ENCODE assay signal across 15 cellular contexts in genomic region chr1:244077473-244078220, GRCh38. TPM values are rescaled to one million over a fixed set of nuclear protein-coding genes. Genes with fewer than 3 reads are reported as not detected.
A peak's percentile ranks its signal among the peaks of the same experiment; 100 is the strongest.
DNase-seq lines count a peak whose midpoint lies in the region; ATAC-seq and TF ChIP-seq lines count a peak whose summit lies in the region.
"Had no signal": no experiment of that assay in that cellular context is flagged by ENCODE, and none has a peak within 500 bp of the region (broad histone marks: within the 10 kb centered on the region; RNA-seq: fewer than 3 reads in every experiment).

No MANE protein-coding gene starts in this region.

- peak; percentile 18 for ATAC-seq in Right ventricle myocardium superior (ENCODE audit: poor library complexity)
- no peak for ATAC-seq in HG03342 (IDR thresholded peaks at IDR 0.05; ENCODE audit: unreplicated experiment)
- ATAC-seq: activated CD8-positive, alpha-beta memory T cell treated with anti-CD3 and anti-CD28 coated beads, Interleukin-2, amount 10 ng/mL, durations not matched to agents 7 days and 5 days had no signal

- H3K4ac ChIP-seq in mesenchymal stem cell (ENCODE audit: low read depth in 1 of 2, low read length in 2 of 2), result no peak overlapping the region

- H2BK12ac ChIP-seq in mesenchymal stem cell (ENCODE audit: low read length in 2 of 2), result no peak overlapping the region

- H3K27ac ChIP-seq in left ventricle myocardium inferior (replicated peaks), result no peak overlapping the region
- H3K27ac ChIP-seq in transverse colon, result no peak overlapping the region
- H3K27ac ChIP-seq in mesenchymal stem cell (ENCODE audit: low read length, poor library complexity, severe bottlenecking), result no peak overlapping the region
- H3K27ac ChIP-seq: prostate gland had no signal

- 63 to 69% methylated on average over 4 to 22 of the region's 22 CpGs for WGBS in transverse colon (ENCODE audit: low coverage in 1 of 2), 2 donors
- WGBS in mesenchymal stem cell, result 93% methylated on average over 12 of the region's 22 CpGs

- H3K36me3 ChIP-seq in left ventricle myocardium inferior (no peaks in the 10 kb centered on the region), transverse colon (no peaks in the 10 kb centered on the region), mesenchymal stem cell (ENCODE audit: control insufficient read depth in 1 of 2, insufficient read depth in 2 of 2, low read depth in 1 of 2, low read length in 2 of 2) (no peaks in the 10 kb centered on the region)
- H3K36me3 ChIP-seq: prostate gland had no signal

- TF ChIP-seq EP300 in transverse colon (IDR thresholded peaks at IDR 0.05; ENCODE audit: low read depth), result no peak

- peak overlapping the region in 1 of 2 experiments; percentile 55 for H3K14ac ChIP-seq in mesenchymal stem cell (ENCODE audit: low read length in 2 of 2)

- H2BK5ac ChIP-seq in mesenchymal stem cell (ENCODE audit: low read depth, low read length, poor library complexity, severe bottlenecking), result no peak overlapping the region

- H2BK15ac ChIP-seq in mesenchymal stem cell (ENCODE audit: low read depth, poor library complexity, severe bottlenecking), result no peak overlapping the region

- no peak overlapping the region for H3K4me2 ChIP-seq in mesenchymal stem cell (ENCODE audit: low read length, poor library complexity, severe bottlenecking)

- H4K91ac ChIP-seq in mesenchymal stem cell (ENCODE audit: low read length), result no peak overlapping the region

- peaks cover 76% of the 10 kb centered on the region for H3K27me3 ChIP-seq in left ventricle myocardium inferior (ENCODE audit: low read depth)
- H3K27me3 ChIP-seq in transverse colon, result no peaks in the 10 kb centered on the region
- peaks cover 5 to 80% of the 10 kb centered on the region in 2 experiments for H3K27me3 ChIP-seq in mesenchymal stem cell (ENCODE audit: control insufficient read depth in 1 of 2, insufficient read depth in 1 of 2, low read length in 2 of 2)

- H3K23ac ChIP-seq in mesenchymal stem cell (ENCODE audit: low read length in 2 of 2), result no peak overlapping the region

- no peak overlapping the region for H2AK5ac ChIP-seq in mesenchymal stem cell (ENCODE audit: low read length, severe bottlenecking)

- TF ChIP-seq CTCF in left ventricle myocardium inferior (IDR thresholded peaks at IDR 0.05; ENCODE audit: borderline replicate concordance), result no peak
- no peak for TF ChIP-seq CTCF in transverse colon (IDR thresholded peaks at IDR 0.05)

- in situ Hi-C loops in transverse colon (cut with MboI; ENCODE audit: low pct_ligation_motif_present in 1 of 4, low pct_unique_long_range_greater_than_20kb in 1 of 4, low sequenced_read_pairs in 3 of 4), result no loop called here

- TF ChIP-seq POLR2A in transverse colon (IDR thresholded peaks at IDR 0.05), result no peak

- no peak overlapping the region for H3K18ac ChIP-seq in mesenchymal stem cell (ENCODE audit: low read depth in 1 of 2, low read length in 2 of 2)

- H4K8ac ChIP-seq in mesenchymal stem cell (ENCODE audit: low read length), result no peak overlapping the region

- DNase-seq in Right ventricle myocardium superior (no peak), left ventricle myocardium inferior (no peak), NCI-H2227 treated with DMSO at 0.1 percent for 48 hours (lab: John Stamatoyannopoulos, UW) (peak; percentile 32), fibroblast of peridontal ligament (ENCODE audit: extremely low read depth) (peak; percentile 13), transverse colon (peak; percentile 18), mesenchymal stem cell (no peak)
- no peak for DNase-seq in activated naive CD4-positive, alpha-beta T cell treated with Interleukin-2 at 50 U/mL for 16 hours
- DNase-seq: activated CD8-positive, alpha-beta memory T cell treated with anti-CD3 and anti-CD28 coated beads, Interleukin-2, amount 10 ng/mL, durations not matched to agents 7 days and 5 days; activated naive CD8-positive, alpha-beta T cell treated with anti-CD3 and anti-CD28 coated beads for 36 hours; DND-41; Karpas-422; NCI-H2171 treated with DMSO at 0.1 percent for 48 hours; stimulated activated CD4-positive, alpha-beta T cell treated with anti-CD3 and anti-CD28 coated beads, Interleukin-1b, Interleukin-23, amount 100 ng/mL, for 48 hours had no signal

- H3K4me1 ChIP-seq in left ventricle myocardium inferior, result no peaks in the 10 kb centered on the region
- H3K4me1 ChIP-seq in transverse colon, result peaks cover 0 to 14% (median 7%) of the 10 kb centered on the region in 4 donors
- peaks cover 9% of the 10 kb centered on the region for H3K4me1 ChIP-seq in mesenchymal stem cell (ENCODE audit: control insufficient read depth, insufficient read depth, low read depth, low read length)

- intact Hi-C loops in Right ventricle myocardium superior (cut with DNase I), result no loop called here
- intact Hi-C loops in left ventricle myocardium inferior (cut with micrococcal nuclease), result no loop called here
- intact Hi-C loops in transverse colon (cut with DNase I; ENCODE audit: low total_unique reads), result no loop called here

- H3K4me3 ChIP-seq in left ventricle myocardium inferior (no peak overlapping the region), transverse colon (no peak overlapping the region), mesenchymal stem cell (ENCODE audit: insufficient read depth in 1 of 2, low read depth in 1 of 2, low read length in 2 of 2) (no peak overlapping the region)
- H3K4me3 ChIP-seq: prostate gland had no signal

- no peak overlapping the region for H2BK120ac ChIP-seq in mesenchymal stem cell (ENCODE audit: low read depth, low read length)

- H2AFZ ChIP-seq in mesenchymal stem cell (ENCODE audit: low read depth, low read length), result no peak overlapping the region

- H3K79me1 ChIP-seq in mesenchymal stem cell (replicated peaks; ENCODE audit: low read length, poor library complexity, severe bottlenecking), result no peaks in the 10 kb centered on the region

- no peak overlapping the region for H3K9ac ChIP-seq in mesenchymal stem cell (ENCODE audit: low read length)

- H3K9me3 ChIP-seq in left ventricle myocardium inferior (replicated peaks), result no peaks in the 10 kb centered on the region
- H3K9me3 ChIP-seq in transverse colon, result no peaks in the 10 kb centered on the region
- no peaks in the 10 kb centered on the region for H3K9me3 ChIP-seq in mesenchymal stem cell (ENCODE audit: control insufficient read depth, low read length)
- H3K9me3 ChIP-seq: prostate gland had no signal

RNA-seq across cellular contexts. Expression of gene ZBTB18, which starts 26.6 kb away (rescaled TPM):
- 29.9 TPM for total RNA-seq in Right ventricle myocardium superior
- total RNA-seq in left ventricle myocardium inferior, result 29.9 TPM
- total RNA-seq in transverse colon, result 10 to 100 TPM in 3 of 4 donors, 1 to 10 TPM in 1; 4.1 to 32.8 (median 17.7) TPM
- polyA plus RNA-seq in mesenchymal stem cell (2013, experiment 1 of 2), result 6.6 TPM
- polyA plus RNA-seq in mesenchymal stem cell (2013, experiment 2 of 2), result 6.9 TPM

Comparison
In these comparisons a context has a peak if more than half of its experiments do, and no peak if none do; other contexts are left out.
1. DNase-seq: peak in NCI-H2227 treated with DMSO at 0.1 percent for 48 hours (single experiment), fibroblast of peridontal ligament (single experiment) and transverse colon (single experiment); none in Right ventricle myocardium superior (single experiment), left ventricle myocardium inferior (single experiment), mesenchymal stem cell (single experiment) and activated naive CD4-positive, alpha-beta T cell treated with Interleukin-2 at 50 U/mL for 16 hours (single experiment).